22 cellular contexts compared by ENCODE assay signal in the genomic region with DNA sequence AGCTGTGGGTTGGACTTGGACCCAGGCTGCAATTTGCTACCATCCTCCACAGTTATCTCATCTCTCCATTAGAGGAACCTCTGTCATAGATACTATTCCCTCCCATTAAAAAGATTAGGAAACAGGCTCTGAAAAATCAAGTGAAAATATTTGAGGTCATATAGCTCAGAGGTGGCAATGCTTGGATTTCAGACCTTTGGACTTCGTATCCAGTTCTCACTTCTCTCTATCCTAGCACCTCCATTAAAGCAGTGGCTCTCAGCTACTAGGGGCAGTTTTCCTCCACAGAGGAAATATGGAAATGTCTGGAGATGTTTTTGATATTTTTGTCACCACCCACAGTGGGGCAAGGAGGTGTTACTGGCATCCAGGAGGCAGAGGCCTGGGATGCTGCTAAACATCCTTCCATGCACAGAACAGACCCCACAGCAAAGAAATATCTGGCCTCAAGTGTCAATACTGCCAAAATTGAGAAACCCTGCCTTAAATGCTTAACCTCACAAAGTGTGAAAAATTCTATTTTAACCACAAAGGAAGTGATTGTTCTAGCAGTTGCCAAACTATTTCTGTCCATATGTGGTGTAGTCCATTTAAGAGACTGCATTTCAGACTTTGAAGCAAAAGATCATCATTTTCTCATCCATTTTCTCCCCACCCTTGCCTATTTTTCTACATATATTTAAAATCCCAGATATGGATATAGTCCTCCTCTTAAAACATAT. TPM values are rescaled to one million over a fixed set of nuclear protein-coding genes. Genes with fewer than 3 reads are reported as not detected.
DNase-seq lines count a peak whose midpoint lies in the region; ATAC-seq and TF ChIP-seq lines count a peak whose summit lies in the region.
"Had no signal": no experiment of that assay in that cellular context is flagged by ENCODE, and none has a peak within 500 bp of the region (broad histone marks: within the 10 kb centered on the region; RNA-seq: fewer than 3 reads in every experiment).

No MANE protein-coding gene starts in this region.

- in situ Hi-C loops in astrocyte of the cerebellum (cut with HindIII; ENCODE audit: low sequenced_read_pairs), result no loop called here

- DNase-seq in AG09309 (ENCODE audit: low read depth) (peak; percentile 43), HL-60 (ENCODE audit: low read depth in 1 of 2, low spot score in 1 of 2) (peak; percentile 5 to 32), astrocyte of the cerebellum (ENCODE audit: low read depth) (peak; percentile 52), left lobe of liver (ENCODE audit: low spot score) (peak; percentile 71), epidermal melanocyte (ENCODE audit: insufficient read length, low spot score) (no peak), GM20000 (ENCODE audit: low spot score) (no peak)
- DNase-seq: activated CD8-positive, alpha-beta T cell treated with anti-CD3 and anti-CD28 coated beads for 36 hours; activated naive CD8-positive, alpha-beta T cell treated with anti-CD3 and anti-CD28 coated beads, Interleukin-2, amount 50 U/mL, for 24 hours; Calu3; hypothalamus; Kasumi-1; left colon; NCI-H187 treated with DMSO at 0.1 percent for 48 hours; NCI-H526 treated with DMSO at 0.1 percent for 48 hours; pancreas; T-cell had no signal

- ATAC-seq in left lobe of liver (peak; percentile 48), GM21529 (IDR thresholded peaks at IDR 0.05; ENCODE audit: unreplicated experiment) (no peak), HG02938 (IDR thresholded peaks at IDR 0.05; ENCODE audit: unreplicated experiment) (no peak)
- ATAC-seq: activated CD8-positive, alpha-beta T cell treated with anti-CD3 and anti-CD28 coated beads for 36 hours; activated naive CD8-positive, alpha-beta T cell treated with anti-CD3 and anti-CD28 coated beads, Interleukin-2, amount 50 U/mL, for 24 hours; left colon; pancreas; stimulated activated effector memory CD8-positive, alpha-beta T cell treated with anti-CD3 and anti-CD28 coated beads, Interleukin-12 subunit alpha, Interleukin-12 subunit beta, amount 100 ng/mL, for 72 hours; T-cell had no signal

- H3K27me3 ChIP-seq in HL-60 (ENCODE audit: insufficient read depth, poor library complexity, severe bottlenecking), result peaks cover 2% of the 10 kb centered on the region
- H3K27me3 ChIP-seq: pancreas had no signal

- H3K27ac ChIP-seq in HL-60 (replicated peaks), result no peak overlapping the region
- H3K27ac ChIP-seq: pancreas, VCaP had no signal

- H3K4me3 ChIP-seq in AG09309 (ENCODE audit: control insufficient read depth, low read depth, low read length) (no peak overlapping the region), HL-60 (replicated peaks; ENCODE audit: insufficient read depth, low read length) (no peak overlapping the region), astrocyte of the cerebellum (ENCODE audit: low read depth, low read length) (no peak overlapping the region)
- H3K4me3 ChIP-seq: pancreas, smooth muscle cell had no signal

- TF ChIP-seq CTCF in AG09309 (IDR thresholded peaks at IDR 0.05; ENCODE audit: control insufficient read depth, insufficient read depth, low read depth, low read length, missing control alignments) (no peak), HL-60 (IDR thresholded peaks at IDR 0.05; ENCODE audit: insufficient read depth, low read length) (no peak), astrocyte of the cerebellum (IDR thresholded peaks at IDR 0.05; ENCODE audit: low read depth, low read length, missing control alignments) (no peak), GM20000 (IDR thresholded peaks at IDR 0.05; ENCODE audit: extremely low read depth, missing control alignments) (no peak)

RNA-seq across cellular contexts. Expression of gene C8A, which starts 54.2 kb away (rescaled TPM):
- 302 TPM for total RNA-seq in left lobe of liver
- total RNA-seq: activated CD8-positive, alpha-beta T cell treated with anti-CD3 and anti-CD28 coated beads for 36 hours; Calu3; left colon; RPMI7951; smooth muscle cell had no signal

RNA-seq across cellular contexts. Expression of gene C8B, which starts 57.0 kb away (rescaled TPM):
- total RNA-seq in left lobe of liver, result 288 TPM
- total RNA-seq: activated CD8-positive, alpha-beta T cell treated with anti-CD3 and anti-CD28 coated beads for 36 hours; Calu3; left colon; RPMI7951 had no signal

Comparison
In these comparisons a context has a peak if more than half of its experiments do, and no peak if none do; other contexts are left out.
1. DNase-seq: peak in AG09309 (single experiment), HL-60 (2 of 2), astrocyte of the cerebellum (single experiment) and left lobe of liver (single experiment); none in epidermal melanocyte (single experiment) and GM20000 (single experiment).